Comparison of ENCODE assay signal across 16 cellular contexts in genomic region chr2:240254337-240255164, GRCh38.
DNase-seq lines count a peak whose midpoint lies in the region; ATAC-seq, FAIRE-seq and TF ChIP-seq lines count a peak whose summit lies in the region.
"Had no signal": no experiment of that assay in that cellular context is flagged by ENCODE, and none has a peak within 500 bp of the region (broad histone marks: within the 10 kb centered on the region; RNA-seq: fewer than 3 reads in every experiment).

No MANE protein-coding gene starts in this region.

- POLR2A ChIA-PET in HepG2 (lab: Yijun Ruan, JAX) = interaction anchor here (1.2 kb wide), 1 partner anchor 21 kb away, joined by 3 read pairs; no protein-coding TSS in a partner anchor

- H3K4me3 Mint-ChIP-seq in progenitor cell of endocrine pancreas (ENCODE audit: low read depth) (no peak overlapping the region), chondrocyte (ENCODE audit: unreplicated experiment) (no peak overlapping the region)
- H3K4me3 Mint-ChIP-seq: CD4-positive, alpha-beta memory T cell had no signal

- BruUV-seq in HepG2 (replicated peaks; lab: Mats Ljungman, UMichigan) = no TSS peak

- H3K9me3 Mint-ChIP-seq in progenitor cell of endocrine pancreas (ENCODE audit: low read depth) = no peaks in the 10 kb centered on the region
- no peaks in the 10 kb centered on the region for H3K9me3 Mint-ChIP-seq in chondrocyte (ENCODE audit: low read depth)
- H3K9me3 Mint-ChIP-seq: CD4-positive, alpha-beta memory T cell had no signal

- no peak overlapping the region for H3K9ac ChIP-seq in HepG2 (ENCODE audit: insufficient read depth, low read depth, low read length)

- H3K27ac ChIP-seq in HepG2 (ENCODE audit: extremely low read length, insufficient read depth, low read length) (no peak overlapping the region), right lobe of liver (no peak overlapping the region), hepatocyte (no peak overlapping the region)
- H3K27ac ChIP-seq: Peyer's patch had no signal

- in situ Hi-C loops in HepG2 (cut with HindIII; ENCODE audit: extremely low pct_ligation_motif_present, low pct_unique_long_range_greater_than_20kb) = no loop called here

- H2AFZ ChIP-seq in HepG2 (ENCODE audit: low read length) (no peak overlapping the region), hepatocyte (no peak overlapping the region)

- H3K36me3 ChIP-seq in HepG2 (replicated peaks in 1 of 2; ENCODE audit: control insufficient read depth in 1 of 2, insufficient read depth in 2 of 2, low read length in 2 of 2) (no peaks in the 10 kb centered on the region), right lobe of liver (no peaks in the 10 kb centered on the region), hepatocyte (replicated peaks; ENCODE audit: insufficient read depth, low read depth) (no peaks in the 10 kb centered on the region)
- H3K36me3 ChIP-seq: BE2C, Peyer's patch had no signal

- no peak for TF ChIP-seq POLR2A in HepG2 (IDR thresholded peaks at IDR 0.05; ENCODE audit: insufficient read depth in 1 of 2, low read depth in 2 of 2, low read length in 2 of 2)
- TF ChIP-seq POLR2A in right lobe of liver (IDR thresholded peaks at IDR 0.05) = no peak

- H4K20me1 ChIP-seq in HepG2 (ENCODE audit: insufficient read depth, low read length) = no peaks in the 10 kb centered on the region
- H4K20me1 ChIP-seq in hepatocyte (ENCODE audit: insufficient read depth, poor library complexity, severe bottlenecking) = no peaks in the 10 kb centered on the region

- peaks cover 9% of the 10 kb centered on the region for H3K79me2 ChIP-seq in HepG2 (ENCODE audit: insufficient read depth, low read length)
- H3K79me2 ChIP-seq in hepatocyte = peaks cover 3% of the 10 kb centered on the region

- DNase-seq in HepG2 (ENCODE audit: low spot score) (no peak), right lobe of liver (no peak), hepatocyte (ENCODE audit: low spot score) (no peak), progenitor cell of endocrine pancreas (ENCODE audit: low spot score, unreplicated experiment) (no peak), chondrocyte (ENCODE audit: low spot score) (no peak), AG08395 (ENCODE audit: low spot score) (no peak)
- DNase-seq: BE2C; CD4-positive, alpha-beta memory T cell; Kasumi-1; NCI-H1417; NCI-H1930; NCI-H2171; NCI-H774; SHP77 treated with DMSO at 0.1 percent for 48 hours had no signal

- H3K4me1 Mint-ChIP-seq in progenitor cell of endocrine pancreas (ENCODE audit: low read depth) = peaks cover 16% of the 10 kb centered on the region
- peaks cover 35% of the 10 kb centered on the region for H3K4me1 Mint-ChIP-seq in chondrocyte (ENCODE audit: low read depth)
- H3K4me1 Mint-ChIP-seq: CD4-positive, alpha-beta memory T cell had no signal

- WGBS in HepG2 (ENCODE audit: low lambda C conversion rate) = 98% methylated on average over 14 of the region's 15 CpGs
- WGBS in right lobe of liver (ENCODE audit: insufficient coverage, low coverage, low lambda C conversion rate, missing lambda C conversion rate) = 77% methylated on average over 8 of the region's 15 CpGs
- 94% methylated on average over 15 of the region's 15 CpGs for WGBS in hepatocyte (ENCODE audit: low lambda C conversion rate, missing lambda C conversion rate)

- H3K9me3 ChIP-seq in HepG2 (ENCODE audit: low read length) (no peaks in the 10 kb centered on the region), right lobe of liver (no peaks in the 10 kb centered on the region), hepatocyte (ENCODE audit: low read depth) (no peaks in the 10 kb centered on the region)
- H3K9me3 ChIP-seq: BE2C, Peyer's patch had no signal

- TF ChIP-seq CTCF in HepG2 (CRISPR knock-in tag; IDR thresholded peaks at IDR 0.05) (no peak), right lobe of liver (IDR thresholded peaks at IDR 0.05) (no peak), hepatocyte (IDR thresholded peaks at IDR 0.05; ENCODE audit: poor library complexity) (no peak), progenitor cell of endocrine pancreas (IDR thresholded peaks at IDR 0.05; ENCODE audit: unreplicated experiment) (no peak), chondrocyte (IDR thresholded peaks at IDR 0.05) (no peak)

- H3K36me3 Mint-ChIP-seq in progenitor cell of endocrine pancreas (ENCODE audit: insufficient read depth) (no peaks in the 10 kb centered on the region), chondrocyte (ENCODE audit: low read depth) (no peaks in the 10 kb centered on the region)
- H3K36me3 Mint-ChIP-seq: CD4-positive, alpha-beta memory T cell had no signal

- FAIRE-seq in HepG2 (lab: Jason Lieb, UNC) = no peak

- CTCF ChIA-PET in HepG2 (lab: Yijun Ruan, JAX; ENCODE audit: low intra/inter-chr PET ratio, low total read pairs) = no interaction called here

- H3K4me3 ChIP-seq in HepG2 (replicated peaks in 1 of 3; ENCODE audit: insufficient read depth in 1 of 3, low read depth in 2 of 3, low read length in 3 of 3) (peak overlapping the region; percentile 49 to 69 (median 56); a peak in 4 of 6 replicates), right lobe of liver (no peak overlapping the region), hepatocyte (no peak overlapping the region)
- H3K4me3 ChIP-seq: Peyer's patch had no signal

- H3K9me2 ChIP-seq in hepatocyte (replicated peaks; ENCODE audit: insufficient read depth) = no peaks in the 10 kb centered on the region

- no peaks in the 10 kb centered on the region; a peak in 1 of 5 replicates for H3K27me3 ChIP-seq in HepG2 (ENCODE audit: control insufficient read depth in 1 of 2, insufficient read depth in 2 of 2, low read length in 2 of 2)
- H3K27me3 ChIP-seq in right lobe of liver = no peaks in the 10 kb centered on the region
- H3K27me3 ChIP-seq in hepatocyte = no peaks in the 10 kb centered on the region
- H3K27me3 ChIP-seq: BE2C, Peyer's patch had no signal

- no peak for TF ChIP-seq RAD21 in HepG2 (CRISPR knock-in tag; IDR thresholded peaks at IDR 0.05)

- H3K4me1 ChIP-seq in HepG2 (ENCODE audit: insufficient read depth, low read length) (peaks cover 84% of the 10 kb centered on the region), right lobe of liver (peaks cover 0 to 14% (median 5%) of the 10 kb centered on the region in 4 donors), hepatocyte (ENCODE audit: insufficient read depth) (peaks cover 47% of the 10 kb centered on the region)

- intact Hi-C loops in HepG2 (cut with micrococcal nuclease; ENCODE audit: unreplicated experiment) (loop anchor here (5.0 kb wide), 1 partner anchor 183 kb away; the partner anchor contains the start of gene GPC1), right lobe of liver (cut with DNase I) (no loop called here)

- ATAC-seq in HepG2 (no peak), right lobe of liver (no peak), HG03378 (IDR thresholded peaks at IDR 0.05; ENCODE audit: unreplicated experiment) (no peak)

- peak overlapping the region; percentile 77 for H3K4me2 ChIP-seq in HepG2 (ENCODE audit: low read depth, low read length)
- peak overlapping the region; percentile 64 for H3K4me2 ChIP-seq in hepatocyte

- H3K27me3 Mint-ChIP-seq in progenitor cell of endocrine pancreas (peaks cover 4% of the 10 kb centered on the region), chondrocyte (ENCODE audit: low read depth) (no peaks in the 10 kb centered on the region)

- peak overlapping the region; percentile 33 for H3K27ac Mint-ChIP-seq in progenitor cell of endocrine pancreas
- no peak overlapping the region for H3K27ac Mint-ChIP-seq in chondrocyte (ENCODE audit: unreplicated experiment)
- H3K27ac Mint-ChIP-seq: CD4-positive, alpha-beta memory T cell had no signal

- TF ChIP-seq EP300 in HepG2 (IDR thresholded peaks at IDR 0.05; ENCODE audit: low read depth in 2 of 2, low read length in 2 of 2) (no peak), HepG2 (CRISPR knock-in tag; IDR thresholded peaks at IDR 0.05; ENCODE audit: borderline replicate concordance) (no peak)

TF ChIP-seq in HepG2, 621 proteins besides CTCF, POLR2A, EP300 and RAD21:
- TF ChIP-seq, protein P1, sequence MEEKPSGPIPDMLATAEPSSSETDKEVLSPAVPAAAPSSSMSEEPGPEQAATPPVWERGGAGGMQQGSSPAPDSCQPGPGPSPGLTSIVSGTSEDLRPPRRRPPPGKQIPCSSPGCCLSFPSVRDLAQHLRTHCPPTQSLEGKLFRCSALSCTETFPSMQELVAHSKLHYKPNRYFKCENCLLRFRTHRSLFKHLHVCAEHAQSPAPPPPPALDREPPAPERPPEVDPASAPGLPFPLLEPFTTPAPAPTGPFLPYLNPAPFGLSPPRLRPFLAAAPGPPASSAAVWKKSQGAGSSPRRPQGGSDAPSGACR (CRISPR knock-in tag; IDR thresholded peaks at IDR 0.05) = no peak
- TF ChIP-seq ZNF234 (CRISPR knock-in tag; conservative IDR thresholded peaks at IDR 0.05) (0 out of 2 replicates have a peak, but pooled peaks have one; percentile 21), SMAD3 (CRISPR knock-in tag; IDR thresholded peaks at IDR 0.05) (no peak), ATF2 (CRISPR knock-in tag; IDR thresholded peaks at IDR 0.05) (no peak), SRSF4 (IDR thresholded peaks at IDR 0.05; ENCODE audit: low read depth, low read length, poor library complexity, severe bottlenecking) (no peak)

Comparison
In these comparisons a context has a peak if more than half of its experiments do, and no peak if none do; other contexts are left out.
1. H3K4me3 ChIP-seq: peak in HepG2 (3 of 3); none in right lobe of liver (0 of 3) and hepatocyte (single experiment).